In the genomic region with DNA sequence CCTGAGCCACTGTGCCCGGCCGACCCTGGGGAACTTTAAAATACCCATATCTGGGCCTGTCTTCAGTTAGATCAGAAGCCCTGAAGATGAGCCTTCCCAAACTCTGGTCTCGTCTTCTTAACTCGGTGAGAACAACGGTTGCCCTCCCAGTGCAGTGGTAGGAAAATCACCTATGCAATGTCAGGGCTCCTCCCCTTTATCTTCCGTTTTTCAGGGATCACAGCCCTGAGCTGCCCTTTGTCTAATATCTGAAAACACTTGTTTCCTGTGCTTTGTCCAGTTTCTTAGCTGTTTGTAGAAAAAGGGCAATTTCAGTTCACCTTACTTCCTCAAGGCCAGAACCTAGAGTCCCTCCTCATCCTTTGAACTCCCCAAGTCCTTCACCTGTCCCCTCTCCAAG, we compare ENCODE assay signal across 1 cellular context.
TF ChIP-seq lines count a peak whose summit lies in the region.

No MANE protein-coding gene starts in this region.

TF ChIP-seq in HepG2, 621 proteins besides CTCF, POLR2A, EP300 and RAD21:
- 0 out of 2 replicates have a peak, but pooled peaks have one; percentile 20 for TF ChIP-seq TARDBP (CRISPR knock-in tag; IDR thresholded peaks at IDR 0.05)
- TF ChIP-seq ZNF432 (CRISPR knock-in tag; IDR thresholded peaks at IDR 0.05; ENCODE audit: borderline replicate concordance): no peak
